In the genomic region with DNA sequence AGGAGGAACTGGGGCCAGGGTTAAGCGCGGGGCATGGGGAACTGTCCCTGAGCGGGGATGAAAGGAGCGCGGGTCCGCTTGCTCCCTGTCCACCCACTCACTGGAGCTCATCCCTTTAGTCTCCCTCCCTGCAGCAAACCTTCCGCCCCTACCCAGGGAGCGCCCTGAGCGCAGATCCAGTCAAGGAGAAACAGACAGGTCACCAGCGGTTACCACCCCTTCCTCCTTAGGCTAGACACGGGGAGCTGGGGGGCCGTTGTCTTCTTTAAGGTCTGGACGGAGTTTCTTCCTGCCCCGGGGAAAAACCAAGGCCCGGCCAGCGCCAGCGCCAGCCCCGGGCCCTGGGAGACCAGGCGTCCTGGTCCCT, we compare ENCODE assay signal across 8 cellular contexts. TPM values are rescaled to one million over a fixed set of nuclear protein-coding genes. Genes with fewer than 3 reads are reported as not detected.
DNase-seq lines count a peak whose midpoint lies in the region; ATAC-seq and TF ChIP-seq lines count a peak whose summit lies in the region.

No MANE protein-coding gene starts in this region.

- peaks cover 10% of the 10 kb centered on the region for H3K4me1 Mint-ChIP-seq in activated naive CD4-positive, alpha-beta T cell treated with anti-CD3 and anti-CD28 coated beads, Interleukin-2, amount 50 U/mL, for 24 hours
- peaks cover 38% of the 10 kb centered on the region for H3K4me1 Mint-ChIP-seq in type B pancreatic cell (ENCODE audit: unreplicated experiment)

- no peaks in the 10 kb centered on the region for H3K9me3 ChIP-seq in mesodermal cell (ENCODE audit: control insufficient read depth, low read length)

- H3K27ac Mint-ChIP-seq in activated naive CD4-positive, alpha-beta T cell treated with anti-CD3 and anti-CD28 coated beads, Interleukin-2, amount 50 U/mL, for 24 hours, result no peak overlapping the region
- H3K27ac Mint-ChIP-seq in type B pancreatic cell, result peak overlapping the region; percentile 51

- H3K4me3 ChIP-seq in choroid plexus epithelial cell (ENCODE audit: low read depth, low read length) (peak overlapping the region; percentile 38), mesodermal cell (ENCODE audit: extremely low read depth, insufficient read depth, low read length, poor library complexity, severe bottlenecking) (peak overlapping the region; percentile 30)

- no peak for TF ChIP-seq CTCF in choroid plexus epithelial cell (conservative IDR thresholded peaks at IDR 0.05; ENCODE audit: low read depth, low read length)
- no peak for TF ChIP-seq CTCF in type B pancreatic cell (conservative IDR thresholded peaks at IDR 0.05)

- H3K36me3 ChIP-seq in mesodermal cell (ENCODE audit: control insufficient read depth, insufficient read depth, low read length), result no peaks in the 10 kb centered on the region

- ATAC-seq in GM18867 (IDR thresholded peaks at IDR 0.05; ENCODE audit: unreplicated experiment) (no peak), HG03439 (IDR thresholded peaks at IDR 0.05; ENCODE audit: unreplicated experiment) (no peak)

- DNase-seq in activated naive CD4-positive, alpha-beta T cell (lab: John Stamatoyannopoulos, UW), result no peak
- DNase-seq in choroid plexus epithelial cell (ENCODE audit: low read depth) (no peak), type B pancreatic cell (ENCODE audit: extremely low spot score, unreplicated experiment) (no peak), NCI-H1436 treated with DMSO at 0.1 percent for 48 hours (lab: John Stamatoyannopoulos, UW) (no peak)

- H3K27me3 Mint-ChIP-seq in activated naive CD4-positive, alpha-beta T cell treated with anti-CD3 and anti-CD28 coated beads, Interleukin-2, amount 50 U/mL, for 24 hours, result peaks cover 30% of the 10 kb centered on the region
- peaks cover 49% of the 10 kb centered on the region for H3K27me3 Mint-ChIP-seq in type B pancreatic cell

- H3K4me3 Mint-ChIP-seq in activated naive CD4-positive, alpha-beta T cell treated with anti-CD3 and anti-CD28 coated beads, Interleukin-2, amount 50 U/mL, for 24 hours, result peak overlapping the region; percentile 57
- H3K4me3 Mint-ChIP-seq in type B pancreatic cell, result peak overlapping the region; percentile 88

- H3K4me1 ChIP-seq in mesodermal cell (ENCODE audit: control insufficient read depth, insufficient read depth, low read length, poor library complexity, severe bottlenecking), result peaks cover 12% of the 10 kb centered on the region

- 3% methylated on average over 14 to 15 of the region's 19 CpGs for WGBS in mesodermal cell (ENCODE audit: insufficient coverage in 2 of 2), 2 experiments

- no peaks in the 10 kb centered on the region for H3K9me3 Mint-ChIP-seq in activated naive CD4-positive, alpha-beta T cell treated with anti-CD3 and anti-CD28 coated beads, Interleukin-2, amount 50 U/mL, for 24 hours
- H3K9me3 Mint-ChIP-seq in type B pancreatic cell, result no peaks in the 10 kb centered on the region

- no peak overlapping the region for H3K27ac ChIP-seq in mesodermal cell (ENCODE audit: low read depth, low read length, severe bottlenecking)

- no peaks in the 10 kb centered on the region for H3K36me3 Mint-ChIP-seq in activated naive CD4-positive, alpha-beta T cell treated with anti-CD3 and anti-CD28 coated beads, Interleukin-2, amount 50 U/mL, for 24 hours
- peaks cover 3% of the 10 kb centered on the region for H3K36me3 Mint-ChIP-seq in type B pancreatic cell

RNA-seq across cellular contexts. Expression of a gene that starts 1.0 kb away (rescaled TPM):
- polyA plus RNA-seq in mesodermal cell (2013, experiment 1 of 2), result 0.48 TPM
- polyA plus RNA-seq in mesodermal cell (2013, experiment 2 of 2), result 0.20 TPM
- 9.8 and 26.4 TPM in 2 replicates for total RNA-seq in type B pancreatic cell (ENCODE audit: low replicate concordance)
